17 cellular contexts compared by ENCODE assay signal in genomic region chr13:109748677-109749076, GRCh38. TPM values are rescaled to one million over a fixed set of nuclear protein-coding genes. Genes with fewer than 3 reads are reported as not detected.
DNase-seq lines count a peak whose midpoint lies in the region; ATAC-seq and TF ChIP-seq lines count a peak whose summit lies in the region.
"Had no signal": no experiment of that assay in that cellular context is flagged by ENCODE, and none has a peak within 500 bp of the region (broad histone marks: within the 10 kb centered on the region; RNA-seq: fewer than 3 reads in every experiment).

No MANE protein-coding gene starts in this region.

- intact Hi-C loops in left ventricle myocardium superior (cut with micrococcal nuclease) (no loop called here), PC-9 (cut with micrococcal nuclease; ENCODE audit: unreplicated experiment) (loop anchor here (10.0 kb wide), 1 partner anchor 414 kb away; no protein-coding TSS in a partner anchor), esophagus muscularis mucosa (cut with DNase I) (no loop called here)

- peak; percentile 38 for DNase-seq in right atrium auricular region (ENCODE audit: low spot score)
- no peak for DNase-seq in left ventricle myocardium superior
- DNase-seq in PC-9 = no peak
- DNase-seq in esophagus muscularis mucosa (ENCODE audit: extremely low spot score) = peak; percentile 78
- DNase-seq in NCI-H1436 treated with DMSO at 0.1 percent for 48 hours (lab: John Stamatoyannopoulos, UW) = no peak
- no peak for DNase-seq in NCI-H128 (lab: John Stamatoyannopoulos, UW; ENCODE audit: unreplicated experiment)
- no peak for DNase-seq in upper lobe of left lung
- DNase-seq: ACHN; BE2C; CD4-positive, alpha-beta memory T cell; DMS153; DMS79; GF-D8; HCEC 1CT; HFFc6 had no signal

- WGBS in esophagus muscularis mucosa = 69% methylated on average over 2 of the region's 2 CpGs
- 50 to 67% methylated on average over 2 of the region's 2 CpGs for WGBS in upper lobe of left lung, 2 donors

- H3K4me3 ChIP-seq in right atrium auricular region = no peak overlapping the region
- no peak overlapping the region for H3K4me3 ChIP-seq in PC-9
- no peak overlapping the region for H3K4me3 ChIP-seq in esophagus muscularis mucosa
- H3K4me3 ChIP-seq in upper lobe of left lung = no peak overlapping the region
- H3K4me3 ChIP-seq: GM23338 had no signal

- H3K9me2 ChIP-seq in PC-9 (ENCODE audit: insufficient read depth) = no peaks in the 10 kb centered on the region

- ATAC-seq in left ventricle myocardium superior = no peak
- ATAC-seq in upper lobe of left lung (ENCODE audit: low FRiP score in 2 of 2) = no peak
- ATAC-seq: GM23338, HepG2 had no signal

- TF ChIP-seq POLR2A in esophagus muscularis mucosa (IDR thresholded peaks at IDR 0.05; ENCODE audit: low read depth) = no peak
- TF ChIP-seq POLR2A in upper lobe of left lung (IDR thresholded peaks at IDR 0.05) = no peak

- H3F3A ChIP-seq in PC-9 (ENCODE audit: insufficient read depth, low read depth) = peaks cover 75% of the 10 kb centered on the region

- no peak for TF ChIP-seq CTCF in right atrium auricular region (IDR thresholded peaks at IDR 0.05)
- TF ChIP-seq CTCF in PC-9 (conservative IDR thresholded peaks at IDR 0.05) = no peak
- TF ChIP-seq CTCF in esophagus muscularis mucosa (IDR thresholded peaks at IDR 0.05) = no peak
- no peak for TF ChIP-seq CTCF in upper lobe of left lung (IDR thresholded peaks at IDR 0.05)

- H3K36me3 ChIP-seq in right atrium auricular region (peaks cover 22% of the 10 kb centered on the region), PC-9 (ENCODE audit: low read depth) (peaks cover 39% of the 10 kb centered on the region), esophagus muscularis mucosa (peaks cover 6 to 23% (median 12%) of the 10 kb centered on the region in 4 donors), upper lobe of left lung (peaks cover 3 to 17% (median 10%) of the 10 kb centered on the region in 4 donors)

- no peak overlapping the region for H3K4me2 ChIP-seq in PC-9
- H3K4me2 ChIP-seq: GM23338 had no signal

- H4K20me1 ChIP-seq in PC-9 (ENCODE audit: insufficient read depth) = no peaks in the 10 kb centered on the region

- POLR2A ChIA-PET in PC-9 (lab: Charles Lee; ENCODE audit: unreplicated experiment) = no interaction called here

- CTCF ChIA-PET in PC-9 (lab: Charles Lee) = interaction anchor here (0.6 kb wide), 1 partner anchor 231 kb away, joined by 5 read pairs; no protein-coding TSS in a partner anchor

- no peak overlapping the region for H2AFZ ChIP-seq in PC-9
- H2AFZ ChIP-seq: GM23338 had no signal

- H3K27me3 ChIP-seq in right atrium auricular region (no peaks in the 10 kb centered on the region), PC-9 (ENCODE audit: insufficient read depth, low read depth) (no peaks in the 10 kb centered on the region), esophagus muscularis mucosa (no peaks in the 10 kb centered on the region), upper lobe of left lung (no peaks in the 10 kb centered on the region)
- H3K27me3 ChIP-seq: BE2C had no signal

- H3K27ac ChIP-seq in right atrium auricular region (no peak overlapping the region), PC-9 (peak overlapping the region; percentile 33), esophagus muscularis mucosa (replicated peaks in 1 of 4) (no peak overlapping the region), upper lobe of left lung (no peak overlapping the region)

- no TSS peak for BruUV-seq in PC-9 (replicated peaks; lab: Mats Ljungman, UMichigan)

- H3K4me1 ChIP-seq in right atrium auricular region (peaks cover 0 to 12% of the 10 kb centered on the region in 2 donors), PC-9 (replicated peaks; ENCODE audit: insufficient read depth) (peaks cover 31% of the 10 kb centered on the region), esophagus muscularis mucosa (peaks cover 7 to 14% (median 13%) of the 10 kb centered on the region in 4 donors), upper lobe of left lung (peaks cover 0 to 13% (median 10%) of the 10 kb centered on the region in 4 donors)

- peaks cover 13% of the 10 kb centered on the region; the same call in 1 of the 2 replicates for H3K79me2 ChIP-seq in PC-9 (ENCODE audit: low read depth)

- TF ChIP-seq EP300 in esophagus muscularis mucosa (IDR thresholded peaks at IDR 0.05) (no peak), upper lobe of left lung (IDR thresholded peaks at IDR 0.05) (no peak)

- no peaks in the 10 kb centered on the region for H3K9me3 ChIP-seq in right atrium auricular region
- H3K9me3 ChIP-seq in PC-9 (ENCODE audit: insufficient read depth, low read depth) = no peaks in the 10 kb centered on the region; the same call in 1 of the 2 replicates
- H3K9me3 ChIP-seq in esophagus muscularis mucosa = no peaks in the 10 kb centered on the region
- no peaks in the 10 kb centered on the region for H3K9me3 ChIP-seq in upper lobe of left lung
- H3K9me3 ChIP-seq: BE2C had no signal

RNA-seq across cellular contexts. Expression of gene IRS2, which starts 37.7 kb away (rescaled TPM):
- total RNA-seq in right atrium auricular region (10 to 100 TPM; 21.2 to 57.6 TPM), left ventricle myocardium superior (11.3 TPM), PC-9 (2021) (31.3 and 39.2 TPM in 2 replicates), esophagus muscularis mucosa (10 to 100 TPM; 46.4 to 95.3 (median 63.7) TPM), upper lobe of left lung (10 to 100 TPM; 31.8 to 67.9 (median 46.4) TPM)

Comparison
In these comparisons a context has a peak if more than half of its experiments do, and no peak if none do; other contexts are left out.
1. DNase-seq: peak in right atrium auricular region (single experiment) and esophagus muscularis mucosa (single experiment); none in left ventricle myocardium superior (single experiment), PC-9 (0 of 2), NCI-H1436 treated with DMSO at 0.1 percent for 48 hours (single experiment), NCI-H128 (single experiment) and upper lobe of left lung (0 of 2).